Comparison of ENCODE assay signal across 22 cellular contexts in the genomic region with DNA sequence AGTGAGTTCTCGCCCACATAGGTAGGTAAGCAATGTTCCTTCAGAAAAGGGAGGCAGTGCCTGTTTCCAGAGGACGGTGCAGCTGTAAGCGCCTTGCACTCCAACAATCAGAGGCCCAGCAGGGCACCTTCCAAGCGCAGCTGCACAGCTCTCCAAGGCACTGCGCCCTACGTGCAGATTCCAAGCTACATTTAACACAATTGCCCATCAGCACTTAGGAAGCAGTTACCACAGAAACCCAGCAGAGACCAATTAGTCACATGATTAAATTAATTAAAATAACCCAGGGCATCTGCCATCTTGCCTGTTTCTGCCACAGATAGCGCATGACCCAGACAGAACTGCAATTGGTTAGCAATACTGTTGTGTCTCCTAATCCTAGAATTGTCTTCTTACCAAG.
DNase-seq lines count a peak whose midpoint lies in the region; ATAC-seq lines count a peak whose summit lies in the region.
"Had no signal": no experiment of that assay in that cellular context is flagged by ENCODE, and none has a peak within 500 bp of the region (broad histone marks: within the 10 kb centered on the region; RNA-seq: fewer than 3 reads in every experiment).

No MANE protein-coding gene starts in this region.

- H3K9me3 Mint-ChIP-seq in activated naive CD4-positive, alpha-beta T cell treated with anti-CD3 and anti-CD28 coated beads, Interleukin-2, amount 50 U/mL, for 72 hours, result no peaks in the 10 kb centered on the region
- H3K9me3 Mint-ChIP-seq: activated T-cell treated with anti-CD3 and anti-CD28 coated beads, Interleukin-2, amount 50 U/mL, for 4 hours; CD4-positive, alpha-beta T cell; T-helper 1 cell treated with Interleukin-12 subunit alpha and Interleukin-12 subunit beta and Interleukin-4 antibody, amounts not matched to agents 30 μg/mL and 1 μg/mL, for 36 hours had no signal

- H3K27ac Mint-ChIP-seq in activated naive CD4-positive, alpha-beta T cell treated with anti-CD3 and anti-CD28 coated beads, Interleukin-2, amount 50 U/mL, for 72 hours, result no peak overlapping the region
- H3K27ac Mint-ChIP-seq: activated CD4-positive, alpha-beta T cell treated with anti-CD3 and anti-CD28 coated beads for 36 hours; CD4-positive, alpha-beta T cell; T-helper 1 cell treated with Interleukin-12 subunit alpha and Interleukin-12 subunit beta and Interleukin-4 antibody, amounts not matched to agents 30 μg/mL and 1 μg/mL, for 36 hours had no signal

- no peak for ATAC-seq in activated naive CD4-positive, alpha-beta T cell treated with anti-CD3 and anti-CD28 coated beads, Interleukin-2, amount 50 U/mL, for 72 hours
- ATAC-seq in GM18907 (IDR thresholded peaks at IDR 0.05; ENCODE audit: unreplicated experiment), result no peak
- no peak for ATAC-seq in HG02938 (IDR thresholded peaks at IDR 0.05; ENCODE audit: unreplicated experiment)
- ATAC-seq: activated CD4-positive, alpha-beta T cell treated with anti-CD3 and anti-CD28 coated beads for 36 hours; activated T-cell treated with anti-CD3 and anti-CD28 coated beads, Interleukin-2, amount 50 U/mL, for 4 hours; left lobe of liver; sciatic nerve had no signal

- H3K36me3 Mint-ChIP-seq in activated naive CD4-positive, alpha-beta T cell treated with anti-CD3 and anti-CD28 coated beads, Interleukin-2, amount 50 U/mL, for 72 hours, result no peaks in the 10 kb centered on the region

- peak; percentile 20 for DNase-seq in NCI-H1105 (lab: John Stamatoyannopoulos, UW)
- DNase-seq in NCI-H187 treated with DMSO at 0.1 percent for 48 hours (lab: John Stamatoyannopoulos, UW), result peak; percentile 50
- peak; percentile 86 for DNase-seq in NCI-H748 treated with DMSO at 0.1 percent for 48 hours (lab: John Stamatoyannopoulos, UW)
- peak; percentile 44 for DNase-seq in left kidney (ENCODE audit: low read depth, low spot score)
- no peak for DNase-seq in activated naive CD4-positive, alpha-beta T cell treated with anti-CD3 and anti-CD28 coated beads, Interleukin-2, amount 50 U/mL, for 72 hours (ENCODE audit: low spot score in 2 of 2)
- DNase-seq in NOMO-1 treated with dmso at 0.1 percent for 144 hours (lab: John Stamatoyannopoulos, UW; ENCODE audit: unreplicated experiment), result no peak
- DNase-seq: activated CD4-positive, alpha-beta T cell treated with anti-CD3 and anti-CD28 coated beads for 36 hours; activated naive CD4-positive, alpha-beta T cell; activated T-cell treated with anti-CD3 and anti-CD28 coated beads, Interleukin-2, amount 50 U/mL, for 4 hours; amniotic stem cell; CD4-positive, alpha-beta T cell; GF-D8; H7; mesendoderm; MG63; NCI-H2029; pancreas had no signal

Comparison
In these comparisons a context has a peak if more than half of its experiments do, and no peak if none do; other contexts are left out.
1. DNase-seq: peak in NCI-H1105 (single experiment), NCI-H187 treated with DMSO at 0.1 percent for 48 hours (single experiment), NCI-H748 treated with DMSO at 0.1 percent for 48 hours (single experiment) and left kidney (single experiment); none in activated naive CD4-positive, alpha-beta T cell treated with anti-CD3 and anti-CD28 coated beads, Interleukin-2, amount 50 U/mL, for 72 hours (0 of 2) and NOMO-1 treated with dmso at 0.1 percent for 144 hours (single experiment).